In genomic region chrX:14872851-14873675, GRCh38 we compare ENCODE assay signal across 8 cellular contexts. TPM values are rescaled to one million over a fixed set of nuclear protein-coding genes. Genes with fewer than 3 reads are reported as not detected.
A peak's percentile ranks its signal among the peaks of the same experiment; 100 is the strongest.
DNase-seq lines count a peak whose midpoint lies in the region; ATAC-seq, FAIRE-seq and TF ChIP-seq lines count a peak whose summit lies in the region.

Gene FANCB (minus strand): TSS chrX:14873069. CDS start chrX:14865510, 7,559 bp downstream.
Gene MOSPD2 (plus strand): TSS chrX:14873421. CDS start chrX:14873529, 108 bp downstream.

- FAIRE-seq in GM12892 (lab: Jason Lieb, UNC): peak; percentile 92

- H3K9me3 ChIP-seq in adipocyte (ENCODE audit: control insufficient read depth, low read length) (no peaks in the 10 kb centered on the region), cardiac muscle cell (ENCODE audit: low read depth) (no peaks in the 10 kb centered on the region), parathyroid adenoma (ENCODE audit: control insufficient read depth, low read length) (no peaks in the 10 kb centered on the region), tibial nerve (no peaks in the 10 kb centered on the region)

- ATAC-seq in HG02840 (IDR thresholded peaks at IDR 0.05; ENCODE audit: low FRiP score, unreplicated experiment): peak; percentile 98

- H3K4me1 ChIP-seq in adipocyte (ENCODE audit: control insufficient read depth, insufficient read depth, low read length): peaks cover 9% of the 10 kb centered on the region
- H3K4me1 ChIP-seq in cardiac muscle cell (ENCODE audit: low read depth): no peaks in the 10 kb centered on the region
- H3K4me1 ChIP-seq in parathyroid adenoma: no peaks in the 10 kb centered on the region
- H3K4me1 ChIP-seq in tibial nerve: peaks cover 0 to 16% (median 0%) of the 10 kb centered on the region in 4 donors

- H2AFZ ChIP-seq in parathyroid adenoma: peak within 1 kb of the TSS; percentile 90

- TF ChIP-seq POLR2A in GM12892 (IDR thresholded peaks at IDR 0.05; ENCODE audit: low read depth, low read length) (peak; percentile 49; the same call in 1 of the 2 replicates), tibial nerve (IDR thresholded peaks at IDR 0.05) (peak; percentile 26 to 43)

- peak within 1 kb of the TSS; percentile 80 for H3K4me2 ChIP-seq in parathyroid adenoma (ENCODE audit: low read length)

- H3K27ac ChIP-seq in cardiac muscle cell (peak within 1 kb of the TSS; percentile 72), parathyroid adenoma (peak within 1 kb of the TSS; percentile 72), tibial nerve (peak within 1 kb of the TSS; percentile 81 to 95 (median 90))

- H3K79me2 ChIP-seq in parathyroid adenoma: no peaks in the 10 kb centered on the region

- 8 to 41% methylated on average over 9 to 77 of the region's 78 CpGs for WGBS in tibial nerve, 2 donors

- no peaks in the 10 kb centered on the region for H3K27me3 ChIP-seq in adipocyte (replicated peaks; ENCODE audit: control insufficient read depth, insufficient read depth, low read length)
- no peaks in the 10 kb centered on the region for H3K27me3 ChIP-seq in cardiac muscle cell
- H3K27me3 ChIP-seq in parathyroid adenoma (ENCODE audit: control insufficient read depth, insufficient read depth, low read length): no peaks in the 10 kb centered on the region
- H3K27me3 ChIP-seq in tibial nerve: no peaks in the 10 kb centered on the region

- H3K36me3 ChIP-seq in adipocyte (ENCODE audit: control insufficient read depth, insufficient read depth, low read length, severe bottlenecking) (peaks cover 4% of the 10 kb centered on the region), cardiac muscle cell (no peaks in the 10 kb centered on the region), parathyroid adenoma (ENCODE audit: control insufficient read depth, insufficient read depth, low read length) (no peaks in the 10 kb centered on the region), tibial nerve (no peaks in the 10 kb centered on the region)

- H3K9ac ChIP-seq in adipocyte (ENCODE audit: low read length): peak within 1 kb of the TSS; percentile 94
- peak within 1 kb of the TSS; percentile 67 for H3K9ac ChIP-seq in parathyroid adenoma

- TF ChIP-seq EP300 in tibial nerve (IDR thresholded peaks at IDR 0.05): peak; percentile 65 to 74

- H3K4me3 ChIP-seq in adipocyte (ENCODE audit: low read length): peak within 1 kb of the TSS; percentile 84
- H3K4me3 ChIP-seq in cardiac muscle cell: peak within 1 kb of the TSS; percentile 60
- H3K4me3 ChIP-seq in parathyroid adenoma (ENCODE audit: low read depth, low read length): peak within 1 kb of the TSS; percentile 78
- H3K4me3 ChIP-seq in tibial nerve: peak within 1 kb of the TSS; percentile 45 to 83 (median 56)

- DNase-seq in GM12892 (ENCODE audit: insufficient read length) (peak; percentile 63), NCI-H1436 (lab: John Stamatoyannopoulos, UW) (peak; percentile 90), SW480 (ENCODE audit: low spot score) (peak; percentile 93), adipocyte (ENCODE audit: low read depth) (peak; percentile 96), cardiac muscle cell (ENCODE audit: low read depth in 1 of 2, low spot score in 1 of 2) (peak; percentile 93 to 96), tibial nerve (ENCODE audit: low spot score in 2 of 2) (peak; percentile 80 to 81)

- no peak for TF ChIP-seq CTCF in cardiac muscle cell (IDR thresholded peaks at IDR 0.05; ENCODE audit: low read depth, low read length)
- TF ChIP-seq CTCF in parathyroid adenoma (IDR thresholded peaks at IDR 0.05): no peak
- no peak for TF ChIP-seq CTCF in tibial nerve (IDR thresholded peaks at IDR 0.05)

RNA-seq across cellular contexts. Expression of gene FANCB, which starts in this region (rescaled TPM):
- polyA plus RNA-seq in GM12892 (2012; ENCODE audit: missing spikeins): 5.9 TPM
- 0.49 and 1.3 TPM in 2 replicates for total RNA-seq in cardiac muscle cell
- polyA plus RNA-seq in cardiac muscle cell: 1.7 TPM in 1 of 2 replicates, not detected in the other
- total RNA-seq in tibial nerve: 1 to 10 TPM; 2.5 to 4.8 (median 3.2) TPM

RNA-seq across cellular contexts. Expression of gene MOSPD2, which starts in this region (rescaled TPM):
- 6.6 TPM for polyA plus RNA-seq in GM12892 (2012; ENCODE audit: missing spikeins)
- total RNA-seq in cardiac muscle cell (10.3 and 11.1 TPM in 2 replicates), tibial nerve (10 to 100 TPM; 20.2 to 33.4 (median 31.6) TPM)
- polyA plus RNA-seq in cardiac muscle cell: 5.8 and 10.2 TPM in 2 replicates

Comparison
In these comparisons a context has a peak if more than half of its experiments do, and no peak if none do; other contexts are left out.
1. Peak in every context shown above with its lines: DNase-seq, ATAC-seq, H3K4me3 ChIP-seq and H3K27ac ChIP-seq.